Comparison of ENCODE assay signal across 10 cellular contexts in genomic region chr12:111643428-111643826, GRCh38. TPM values are rescaled to one million over a fixed set of nuclear protein-coding genes. Genes with fewer than 3 reads are reported as not detected.
A peak's percentile ranks its signal among the peaks of the same experiment; 100 is the strongest.
DNase-seq lines count a peak whose midpoint lies in the region; ATAC-seq and TF ChIP-seq lines count a peak whose summit lies in the region.
"Had no signal": no experiment of that assay in that cellular context is flagged by ENCODE, and none has a peak within 500 bp of the region (broad histone marks: within the 10 kb centered on the region; RNA-seq: fewer than 3 reads in every experiment).

No MANE protein-coding gene starts in this region.

- peak; percentile 35 to 79 (median 72) for ATAC-seq in heart right ventricle
- no peak for ATAC-seq in HG02885 (IDR thresholded peaks at IDR 0.05; ENCODE audit: poor library complexity, unreplicated experiment)
- no peak for ATAC-seq in GM19351 (IDR thresholded peaks at IDR 0.05; ENCODE audit: unreplicated experiment)
- no peak for ATAC-seq in omental fat pad (ENCODE audit: low FRiP score)

- H3K4me3 ChIP-seq in adipocyte (ENCODE audit: low read length) (no peak overlapping the region), heart right ventricle (no peak overlapping the region), rectal smooth muscle tissue (ENCODE audit: low read length) (no peak overlapping the region)

- no peaks in the 10 kb centered on the region for H3K9me3 ChIP-seq in adipocyte (ENCODE audit: control insufficient read depth, low read length)
- no peaks in the 10 kb centered on the region for H3K9me3 ChIP-seq in heart right ventricle

- intact Hi-C loops in heart right ventricle (cut with DNase I): no loop called here

- H3K27me3 ChIP-seq in adipocyte (replicated peaks; ENCODE audit: control insufficient read depth, insufficient read depth, low read length): no peaks in the 10 kb centered on the region
- no peaks in the 10 kb centered on the region for H3K27me3 ChIP-seq in heart right ventricle
- no peaks in the 10 kb centered on the region for H3K27me3 ChIP-seq in rectal smooth muscle tissue (ENCODE audit: control insufficient read depth, insufficient read depth, low read length)

- H3K4me1 ChIP-seq in adipocyte (ENCODE audit: control insufficient read depth, insufficient read depth, low read length) (peaks cover 29% of the 10 kb centered on the region), heart right ventricle (peaks cover 0 to 21% (median 17%) of the 10 kb centered on the region in 9 donors), rectal smooth muscle tissue (ENCODE audit: control insufficient read depth, insufficient read depth, low read length) (peaks cover 4% of the 10 kb centered on the region)

- DNase-seq in COR-L47 (lab: John Stamatoyannopoulos, UW) (peak; percentile 16), adipocyte (ENCODE audit: low read depth) (peak; percentile 58), heart right ventricle (peak in 1 of 2 donors; percentile 46), NCI-H345 treated with DMSO at 0.1 percent for 48 hours (lab: John Stamatoyannopoulos, UW; ENCODE audit: unreplicated experiment) (no peak), omental fat pad (ENCODE audit: low spot score) (no peak)
- DNase-seq: activated effector memory CD4-positive, alpha-beta T cell treated with Interleukin-2 at 50 U/mL for 16 hours; NCI-H1694 treated with DMSO at 0.1 percent for 48 hours had no signal

- peak overlapping the region in 8 of 10 donors; percentile 5 to 72 (median 39) for H3K27ac ChIP-seq in heart right ventricle
- peak overlapping the region; percentile 63 for H3K27ac ChIP-seq in rectal smooth muscle tissue (ENCODE audit: low read depth, low read length)

- H3K36me3 ChIP-seq in adipocyte (ENCODE audit: control insufficient read depth, insufficient read depth, low read length, severe bottlenecking): peaks cover 38% of the 10 kb centered on the region
- peaks cover 0 to 89% (median 38%) of the 10 kb centered on the region in 9 donors for H3K36me3 ChIP-seq in heart right ventricle
- peaks cover 31% of the 10 kb centered on the region for H3K36me3 ChIP-seq in rectal smooth muscle tissue (ENCODE audit: control insufficient read depth, insufficient read depth, low read length)

- H3K9ac ChIP-seq in adipocyte (ENCODE audit: low read length): peak overlapping the region; percentile 72
- H3K9ac ChIP-seq in rectal smooth muscle tissue (ENCODE audit: low read length): no peak overlapping the region

- TF ChIP-seq CTCF in heart right ventricle (IDR thresholded peaks at IDR 0.05): no peak
- TF ChIP-seq CTCF in omental fat pad (IDR thresholded peaks at IDR 0.05): no peak

- WGBS in heart right ventricle, 2 donors: 35 to 47% methylated on average over 3 of the region's 3 CpGs

RNA-seq across cellular contexts. Expression of gene BRAP, which starts 42.3 kb away (rescaled TPM):
- total RNA-seq in heart right ventricle: 10 to 100 TPM; 10.6 to 18.5 (median 14.9) TPM
- polyA plus RNA-seq in heart right ventricle: 1 to 10 TPM; 5.9 to 7.8 TPM
- total RNA-seq in omental fat pad: 10 to 100 TPM; 16.9 to 20.0 (median 17.7) TPM

RNA-seq across cellular contexts. Expression of gene ACAD10, which starts 42.4 kb away (rescaled TPM):
- total RNA-seq in heart right ventricle (10 to 100 TPM; 20.3 to 43.4 (median 35.6) TPM), omental fat pad (10 to 100 TPM; 12.2 to 29.6 (median 15.9) TPM)
- polyA plus RNA-seq in heart right ventricle: 10 to 100 TPM in 1 of 2 donors, 1 to 10 TPM in 1; 7.8 to 35.5 TPM

RNA-seq across cellular contexts. Expression of gene ATXN2, which starts 44.3 kb away (rescaled TPM):
- 10 to 100 TPM; 47.9 to 69.9 (median 55.2) TPM for total RNA-seq in heart right ventricle
- polyA plus RNA-seq in heart right ventricle: 10 to 100 TPM; 18.8 to 49.4 TPM
- 10 to 100 TPM; 35.1 to 70.0 (median 55.4) TPM for total RNA-seq in omental fat pad

Comparison
In these comparisons a context has a peak if more than half of its experiments do, and no peak if none do; other contexts are left out.
1. DNase-seq: peak in COR-L47 (single experiment) and adipocyte (single experiment); none in NCI-H345 treated with DMSO at 0.1 percent for 48 hours (single experiment) and omental fat pad (single experiment).
2. ATAC-seq: peak in heart right ventricle (8 of 8); none in HG02885 (single experiment), GM19351 (single experiment) and omental fat pad (single experiment).